10 cellular contexts compared by ENCODE assay signal in genomic region chr11:68373189-68373809, GRCh38.
DNase-seq lines count a peak whose midpoint lies in the region; ATAC-seq and TF ChIP-seq lines count a peak whose summit lies in the region.
"Had no signal": no experiment of that assay in that cellular context is flagged by ENCODE, and none has a peak within 500 bp of the region (broad histone marks: within the 10 kb centered on the region; RNA-seq: fewer than 3 reads in every experiment).

No MANE protein-coding gene starts in this region.

- peak overlapping the region in 1 of 2 experiments; percentile 87; a peak in 2 of 4 replicates for H4K8ac ChIP-seq in IMR-90 (ENCODE audit: low read depth in 2 of 2, low read length in 2 of 2)

- H3K79me1 ChIP-seq in IMR-90 (ENCODE audit: low read depth in 1 of 2, low read length in 2 of 2) = peaks cover 2 to 8% of the 10 kb centered on the region in 2 experiments; a peak in 2 of 4 replicates

- H3K36me3 ChIP-seq in IMR-90 (ENCODE audit: control insufficient read depth, insufficient read depth, low read length) = peaks cover 17% of the 10 kb centered on the region
- no peaks in the 10 kb centered on the region for H3K36me3 ChIP-seq in ectodermal cell (ENCODE audit: control insufficient read depth, insufficient read depth, low read length)
- peaks cover 11% of the 10 kb centered on the region for H3K36me3 ChIP-seq in muscle layer of colon (ENCODE audit: insufficient read depth, low read length)
- H3K36me3 ChIP-seq in transverse colon = no peaks in the 10 kb centered on the region

- POLR2A ChIA-PET in IMR-90 (lab: Charles Lee; ENCODE audit: unreplicated experiment) = no interaction called here

- H2BK20ac ChIP-seq in IMR-90 (ENCODE audit: low read depth, low read length) = peak overlapping the region; percentile 66; the same call in 1 of the 2 replicates

- 0 out of 2 replicates have a peak, but pooled peaks cover 3% of the 10 kb centered on the region for H3K9me1 ChIP-seq in IMR-90 (ENCODE audit: insufficient read depth, low read length)

- H2AK9ac ChIP-seq in IMR-90 (replicated peaks; ENCODE audit: low read depth, low read length, poor library complexity) = peak overlapping the region; percentile 81

- CTCF ChIA-PET in IMR-90 (lab: Yijun Ruan, JAX) = interaction anchor here (0.6 kb wide), 1 partner anchor 1600 kb away, joined by 3 read pairs; no protein-coding TSS in a partner anchor

- H3K4me2 ChIP-seq in IMR-90 (ENCODE audit: low read depth, low read length) = peak overlapping the region; percentile 60; the same call in 1 of the 2 replicates

- H3K4me1 ChIP-seq in IMR-90 (ENCODE audit: control insufficient read depth, insufficient read depth, low read length) (peaks cover 16% of the 10 kb centered on the region), ectodermal cell (ENCODE audit: control insufficient read depth, insufficient read depth, low read length) (peaks cover 18% of the 10 kb centered on the region), muscle layer of colon (ENCODE audit: insufficient read depth, low read length) (peaks cover 60% of the 10 kb centered on the region), transverse colon (peaks cover 48 to 59% (median 53%) of the 10 kb centered on the region in 4 donors)

- dilution Hi-C loops in IMR-90 (cut with HindIII; ENCODE audit: low sequenced_read_pairs, unreplicated experiment) = no loop called here

- H3K27me3 ChIP-seq in IMR-90 (ENCODE audit: control insufficient read depth, insufficient read depth, low read length) (no peaks in the 10 kb centered on the region), ectodermal cell (ENCODE audit: control insufficient read depth, insufficient read depth, low read length, poor library complexity, severe bottlenecking) (no peaks in the 10 kb centered on the region), muscle layer of colon (ENCODE audit: control insufficient read depth in 1 of 2, insufficient read depth in 2 of 2, low read length in 2 of 2) (no peaks in the 10 kb centered on the region), transverse colon (no peaks in the 10 kb centered on the region)

- ATAC-seq in IMR-90 (ENCODE audit: low read depth) = peak; percentile 85
- ATAC-seq in HG02571 (IDR thresholded peaks at IDR 0.05; ENCODE audit: unreplicated experiment) = no peak
- ATAC-seq: effector memory CD8-positive, alpha-beta T cell; K562; stimulated activated naive B cell treated with anti-CD40 and anti-IgM and Interleukin-4, amounts not matched to agents 10 μg/mL and 1 μg/mL and 100 μg/mL, for 72 hours had no signal

- H2BK15ac ChIP-seq in IMR-90 (ENCODE audit: low read depth, low read length) = no peak overlapping the region

- peak overlapping the region; percentile 74; the same call in 1 of the 2 replicates for H2AK5ac ChIP-seq in IMR-90 (ENCODE audit: low read depth, low read length)

- H3K23ac ChIP-seq in IMR-90 (ENCODE audit: low read depth, low read length) = peak overlapping the region; percentile 35; the same call in 1 of the 2 replicates

- no peak overlapping the region for H2BK5ac ChIP-seq in IMR-90 (ENCODE audit: low read depth, low read length, poor library complexity, severe bottlenecking)

- peak overlapping the region; percentile 87 for H3K14ac ChIP-seq in IMR-90 (replicated peaks; ENCODE audit: low read depth, low read length)

- H3K27ac ChIP-seq in IMR-90 (ENCODE audit: insufficient read depth, low read length) (peak overlapping the region; percentile 85; the same call in 1 of the 2 replicates), ectodermal cell (ENCODE audit: insufficient read depth, low read depth, low read length, poor library complexity, severe bottlenecking) (peak overlapping the region; percentile 69), muscle layer of colon (ENCODE audit: low read depth, low read length) (peak overlapping the region; percentile 86), transverse colon (peak overlapping the region; percentile 80 to 95 (median 86))

- in situ Hi-C loops in IMR-90 (cut with MboI; ENCODE audit: low sequenced_read_pairs) = no loop called here
- in situ Hi-C loops in transverse colon (cut with MboI; ENCODE audit: low pct_ligation_motif_present in 1 of 4, low pct_unique_long_range_greater_than_20kb in 1 of 4, low sequenced_read_pairs in 3 of 4) = no loop called here

- intact Hi-C loops in IMR-90 (cut with micrococcal nuclease) = no loop called here
- intact Hi-C loops in transverse colon (cut with DNase I; ENCODE audit: low total_unique reads) = no loop called here

- peaks cover 17% of the 10 kb centered on the region for H4K20me1 ChIP-seq in IMR-90 (ENCODE audit: insufficient read depth, low read length)

- no peak overlapping the region for H3K56ac ChIP-seq in IMR-90 (ENCODE audit: extremely low read depth, insufficient read depth, low read length)

- peak overlapping the region; percentile 87 for H3K4ac ChIP-seq in IMR-90 (ENCODE audit: low read depth, low read length)

- no peak for TF ChIP-seq POLR2A in IMR-90 (IDR thresholded peaks at IDR 0.05; ENCODE audit: low read depth, low read length)
- TF ChIP-seq POLR2A in transverse colon (IDR thresholded peaks at IDR 0.05) = no peak

- H2AFZ ChIP-seq in IMR-90 (replicated peaks; ENCODE audit: low read length, poor library complexity) = peak overlapping the region; percentile 36

- H4K91ac ChIP-seq in IMR-90 (ENCODE audit: insufficient read depth, low read depth, low read length) = peak overlapping the region; percentile 58; the same call in 1 of the 2 replicates

- peak overlapping the region; percentile 78; the same call in 1 of the 2 replicates for H4K5ac ChIP-seq in IMR-90 (ENCODE audit: low read depth, low read length)

- WGBS in IMR-90 (ENCODE audit: extremely low coverage in 2 of 2, insufficient read length in 1 of 2), 2 experiments = 77% methylated on average over 10 of the region's 22 CpGs; no CpG with 5 or more reads in 1 of the 2 experiments
- 79 to 81% methylated on average over 22 of the region's 22 CpGs for WGBS in ectodermal cell, 2 experiments
- WGBS in transverse colon (ENCODE audit: low coverage in 1 of 2), 2 donors = 20 to 78% methylated on average over 6 to 17 of the region's 22 CpGs

- TF ChIP-seq EP300 in transverse colon (IDR thresholded peaks at IDR 0.05; ENCODE audit: low read depth) = no peak

- peak overlapping the region; percentile 73 for H2BK120ac ChIP-seq in IMR-90 (ENCODE audit: low read depth, low read length)

- no peak for TF ChIP-seq RAD21 in IMR-90 (IDR thresholded peaks at IDR 0.05; ENCODE audit: low read length)

- H3K9ac ChIP-seq in IMR-90 (ENCODE audit: low read depth, low read length) (no peak overlapping the region; the same call in 1 of the 2 replicates), muscle layer of colon (ENCODE audit: low read length) (no peak overlapping the region)

- no TSS peak for BruUV-seq in IMR-90 (replicated peaks; lab: Mats Ljungman, UMichigan)

- DNase-seq in IMR-90 (peak; percentile 61), transverse colon (no peak), T-helper 1 cell (no peak), LoVo (ENCODE audit: low spot score) (no peak)
- DNase-seq: effector memory CD8-positive, alpha-beta T cell; stimulated activated naive B cell treated with anti-CD40 and anti-IgM and Interleukin-4, amounts not matched to agents 10 μg/mL and 1 μg/mL and 100 μg/mL, for 72 hours had no signal

- peak overlapping the region; percentile 75; the same call in 1 of the 2 replicates for H3K18ac ChIP-seq in IMR-90 (ENCODE audit: low read depth, low read length)

- no peaks in the 10 kb centered on the region for H3K9me3 ChIP-seq in IMR-90 (ENCODE audit: control insufficient read depth, insufficient read depth, low read length)
- H3K9me3 ChIP-seq in ectodermal cell (ENCODE audit: control insufficient read depth, low read length) = no peaks in the 10 kb centered on the region
- no peaks in the 10 kb centered on the region for H3K9me3 ChIP-seq in muscle layer of colon (ENCODE audit: low read length)
- no peaks in the 10 kb centered on the region for H3K9me3 ChIP-seq in transverse colon

- TF ChIP-seq CTCF in IMR-90 (conservative IDR thresholded peaks at IDR 0.05; ENCODE audit: low read depth, low read length) (no peak), transverse colon (IDR thresholded peaks at IDR 0.05) (no peak)

- H3K4me3 ChIP-seq in IMR-90 (ENCODE audit: insufficient read depth, low read depth, low read length) (no peak overlapping the region), ectodermal cell (ENCODE audit: insufficient read depth, low read depth, low read length) (no peak overlapping the region), muscle layer of colon (ENCODE audit: low read depth in 1 of 2, low read length in 2 of 2) (peak overlapping the region in 1 of 2 donors; percentile 35), transverse colon (no peak overlapping the region)
- H3K4me3 ChIP-seq: K562 had no signal

TF ChIP-seq in IMR-90, 13 proteins besides CTCF, POLR2A, EP300 and RAD21 (continues in another document):
- TF ChIP-seq, protein P1, sequence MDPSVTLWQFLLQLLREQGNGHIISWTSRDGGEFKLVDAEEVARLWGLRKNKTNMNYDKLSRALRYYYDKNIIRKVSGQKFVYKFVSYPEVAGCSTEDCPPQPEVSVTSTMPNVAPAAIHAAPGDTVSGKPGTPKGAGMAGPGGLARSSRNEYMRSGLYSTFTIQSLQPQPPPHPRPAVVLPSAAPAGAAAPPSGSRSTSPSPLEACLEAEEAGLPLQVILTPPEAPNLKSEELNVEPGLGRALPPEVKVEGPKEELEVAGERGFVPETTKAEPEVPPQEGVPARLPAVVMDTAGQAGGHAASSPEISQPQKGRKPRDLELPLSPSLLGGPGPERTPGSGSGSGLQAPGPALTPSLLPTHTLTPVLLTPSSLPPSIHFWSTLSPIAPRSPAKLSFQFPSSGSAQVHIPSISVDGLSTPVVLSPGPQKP (IDR thresholded peaks at IDR 0.05; ENCODE audit: borderline replicate concordance, low read depth, low read length) = no peak
- TF ChIP-seq CEBPB (IDR thresholded peaks at IDR 0.05; ENCODE audit: low read depth, low read length) = no peak
- no peak for TF ChIP-seq MAZ (IDR thresholded peaks at IDR 0.05; ENCODE audit: borderline replicate concordance, low read depth, low read length)
- no peak for TF ChIP-seq RCOR1 (IDR thresholded peaks at IDR 0.05; ENCODE audit: insufficient replicate concordance, low read length)
- TF ChIP-seq RFX5 (IDR thresholded peaks at IDR 0.05; ENCODE audit: low read depth, low read length) = no peak
- no peak for TF ChIP-seq SMC3 (IDR thresholded peaks at IDR 0.05; ENCODE audit: low read depth, low read length)
- TF ChIP-seq CHD1 (IDR thresholded peaks at IDR 0.05; ENCODE audit: low read depth, low read length) = no peak
- TF ChIP-seq MXI1 (IDR thresholded peaks at IDR 0.05; ENCODE audit: borderline replicate concordance, low read depth, low read length) = no peak
- no peak for TF ChIP-seq FOS (IDR thresholded peaks at IDR 0.05; ENCODE audit: low read depth, low read length)
- TF ChIP-seq BHLHE40 (IDR thresholded peaks at IDR 0.05; ENCODE audit: low read depth, low read length) = no peak
